ENCODE assay signal across 11 cellular contexts in genomic region chr1:17743028-17743706, GRCh38. TPM values are rescaled to one million over a fixed set of nuclear protein-coding genes. Genes with fewer than 3 reads are reported as not detected.
DNase-seq lines count a peak whose midpoint lies in the region; ATAC-seq and TF ChIP-seq lines count a peak whose summit lies in the region.
"Had no signal": no experiment of that assay in that cellular context is flagged by ENCODE, and none has a peak within 500 bp of the region (broad histone marks: within the 10 kb centered on the region; RNA-seq: fewer than 3 reads in every experiment).

No MANE protein-coding gene starts in this region.

- no peak overlapping the region for H2BK20ac ChIP-seq in IMR-90 (ENCODE audit: low read depth, low read length)

- H3K27ac ChIP-seq in IMR-90 (ENCODE audit: insufficient read depth, low read length) (no peak overlapping the region), mesenchymal stem cell (ENCODE audit: low read length, poor library complexity, severe bottlenecking) (no peak overlapping the region)
- H3K27ac ChIP-seq: A549 had no signal

- H3K36me3 ChIP-seq in IMR-90 (ENCODE audit: control insufficient read depth, insufficient read depth, low read length): no peaks in the 10 kb centered on the region
- H3K36me3 ChIP-seq in mesenchymal stem cell (ENCODE audit: control insufficient read depth in 1 of 2, insufficient read depth in 2 of 2, low read depth in 1 of 2, low read length in 2 of 2): no peaks in the 10 kb centered on the region

- H3K14ac ChIP-seq in IMR-90 (replicated peaks; ENCODE audit: low read depth, low read length): no peak overlapping the region
- H3K14ac ChIP-seq in mesenchymal stem cell (ENCODE audit: low read length in 2 of 2): no peak overlapping the region

- H3K4ac ChIP-seq in IMR-90 (ENCODE audit: low read depth, low read length): no peak overlapping the region
- no peak overlapping the region for H3K4ac ChIP-seq in mesenchymal stem cell (ENCODE audit: low read depth in 1 of 2, low read length in 2 of 2)

- 11% methylated on average over 3 of the region's 12 CpGs; no CpG with 5 or more reads in 1 of the 2 experiments for WGBS in IMR-90 (ENCODE audit: extremely low coverage in 2 of 2, insufficient read length in 1 of 2), 2 experiments
- 90% methylated on average over 6 of the region's 12 CpGs for WGBS in mesenchymal stem cell

- H2BK12ac ChIP-seq in mesenchymal stem cell (ENCODE audit: low read length in 2 of 2): no peak overlapping the region

- no peak overlapping the region for H2AFZ ChIP-seq in IMR-90 (replicated peaks; ENCODE audit: low read length, poor library complexity)
- H2AFZ ChIP-seq in mesenchymal stem cell (ENCODE audit: low read depth, low read length): no peak overlapping the region

- H3K4me1 Mint-ChIP-seq in brain: peaks cover 36% of the 10 kb centered on the region
- H3K4me1 Mint-ChIP-seq: CD8-positive, alpha-beta memory T cell had no signal

- no peak overlapping the region for H2AK5ac ChIP-seq in IMR-90 (ENCODE audit: low read depth, low read length)
- H2AK5ac ChIP-seq in mesenchymal stem cell (ENCODE audit: low read length, severe bottlenecking): no peak overlapping the region

- H3K36me3 Mint-ChIP-seq in brain: no peaks in the 10 kb centered on the region
- H3K36me3 Mint-ChIP-seq: CD8-positive, alpha-beta memory T cell had no signal

- H3K9me3 Mint-ChIP-seq in brain: no peaks in the 10 kb centered on the region

- H3K56ac ChIP-seq in IMR-90 (ENCODE audit: extremely low read depth, insufficient read depth, low read length): no peak overlapping the region

- no peak for TF ChIP-seq CTCF in IMR-90 (conservative IDR thresholded peaks at IDR 0.05; ENCODE audit: low read depth, low read length)
- TF ChIP-seq CTCF in brain (conservative IDR thresholded peaks at IDR 0.05): no peak

- in situ Hi-C loops in IMR-90 (cut with MboI; ENCODE audit: low sequenced_read_pairs) (no loop called here), ACHN (cut with HindIII; ENCODE audit: low pct_ligation_motif_present, low pct_unique_long_range_greater_than_20kb, low sequenced_read_pairs) (no loop called here)

- ATAC-seq in IMR-90 (ENCODE audit: low read depth): peak; percentile 17; the same call in 1 of the 2 replicates
- ATAC-seq in stimulated activated naive CD8-positive, alpha-beta T cell treated with anti-CD3 and anti-CD28 coated beads, Interleukin-15, Interleukin-2, amounts not matched to agents 100 U/mL and 50 U/mL, for 24 hours: no peak
- ATAC-seq in HG03378 (IDR thresholded peaks at IDR 0.05; ENCODE audit: unreplicated experiment): no peak
- ATAC-seq: A549 had no signal

- H3K79me1 ChIP-seq in IMR-90 (ENCODE audit: low read depth in 1 of 2, low read length in 2 of 2) (no peaks in the 10 kb centered on the region), mesenchymal stem cell (replicated peaks; ENCODE audit: low read length, poor library complexity, severe bottlenecking) (no peaks in the 10 kb centered on the region)

- H4K5ac ChIP-seq in IMR-90 (ENCODE audit: low read depth, low read length): no peak overlapping the region

- POLR2A ChIA-PET in IMR-90 (lab: Charles Lee; ENCODE audit: unreplicated experiment): no interaction called here

- DNase-seq in IMR-90: no peak
- no peak for DNase-seq in mesenchymal stem cell
- DNase-seq in stimulated activated naive CD8-positive, alpha-beta T cell treated with anti-CD3 and anti-CD28 coated beads, Interleukin-15, Interleukin-2, amounts not matched to agents 100 U/mL and 50 U/mL, for 24 hours: no peak
- no peak for DNase-seq in ACHN
- DNase-seq: CD8-positive, alpha-beta memory T cell; DMS53; GF-D8; HCEC 1CT had no signal

- intact Hi-C loops in IMR-90 (cut with micrococcal nuclease): no loop called here

- CTCF ChIA-PET in IMR-90 (lab: Yijun Ruan, JAX): no interaction called here

- H3K23ac ChIP-seq in IMR-90 (ENCODE audit: low read depth, low read length): no peak overlapping the region
- H3K23ac ChIP-seq in mesenchymal stem cell (ENCODE audit: low read length in 2 of 2): no peak overlapping the region

- dilution Hi-C loops in IMR-90 (cut with HindIII; ENCODE audit: low sequenced_read_pairs, unreplicated experiment): no loop called here

- peaks cover 15% of the 10 kb centered on the region for H3K27me3 Mint-ChIP-seq in brain

- H3K9ac ChIP-seq in IMR-90 (ENCODE audit: low read depth, low read length) (no peak overlapping the region), mesenchymal stem cell (ENCODE audit: low read length) (peak overlapping the region; percentile 68)

- H2BK120ac ChIP-seq in IMR-90 (ENCODE audit: low read depth, low read length): no peak overlapping the region
- no peak overlapping the region for H2BK120ac ChIP-seq in mesenchymal stem cell (ENCODE audit: low read depth, low read length)

- H4K8ac ChIP-seq in IMR-90 (ENCODE audit: low read depth in 2 of 2, low read length in 2 of 2) (no peak overlapping the region), mesenchymal stem cell (ENCODE audit: low read length) (no peak overlapping the region)

- no peak overlapping the region for H3K4me2 ChIP-seq in IMR-90 (ENCODE audit: low read depth, low read length)
- H3K4me2 ChIP-seq in mesenchymal stem cell (ENCODE audit: low read length, poor library complexity, severe bottlenecking): no peak overlapping the region
- H3K4me2 ChIP-seq: A549 had no signal

- no peak overlapping the region for H3K18ac ChIP-seq in IMR-90 (ENCODE audit: low read depth, low read length)
- H3K18ac ChIP-seq in mesenchymal stem cell (ENCODE audit: low read depth in 1 of 2, low read length in 2 of 2): no peak overlapping the region

- H3K9me1 ChIP-seq in IMR-90 (ENCODE audit: insufficient read depth, low read length): no peaks in the 10 kb centered on the region

- peak overlapping the region in 4 of 5 experiments; percentile 49 to 63 (median 50) for H3K27ac Mint-ChIP-seq in brain
- H3K27ac Mint-ChIP-seq: CD8-positive, alpha-beta memory T cell had no signal

- H4K20me1 ChIP-seq in IMR-90 (ENCODE audit: insufficient read depth, low read length): no peaks in the 10 kb centered on the region

- no peaks in the 10 kb centered on the region for H3K4me1 ChIP-seq in IMR-90 (ENCODE audit: control insufficient read depth, insufficient read depth, low read length)
- no peaks in the 10 kb centered on the region for H3K4me1 ChIP-seq in mesenchymal stem cell (ENCODE audit: control insufficient read depth, insufficient read depth, low read depth, low read length)
- H3K4me1 ChIP-seq: A549 had no signal

- H3K9me3 ChIP-seq in IMR-90 (ENCODE audit: control insufficient read depth, insufficient read depth, low read length): no peaks in the 10 kb centered on the region
- H3K9me3 ChIP-seq in mesenchymal stem cell (ENCODE audit: control insufficient read depth, low read length): no peaks in the 10 kb centered on the region
- H3K9me3 ChIP-seq: A549 had no signal

- no peak overlapping the region for H3K4me3 Mint-ChIP-seq in brain
- H3K4me3 Mint-ChIP-seq: CD8-positive, alpha-beta memory T cell had no signal

- no peak for TF ChIP-seq RAD21 in IMR-90 (IDR thresholded peaks at IDR 0.05; ENCODE audit: low read length)

- H3K27me3 ChIP-seq in IMR-90 (ENCODE audit: control insufficient read depth, insufficient read depth, low read length): peaks cover 23% of the 10 kb centered on the region; the same call in 1 of the 2 replicates
- H3K27me3 ChIP-seq in mesenchymal stem cell (ENCODE audit: control insufficient read depth in 1 of 2, insufficient read depth in 1 of 2, low read length in 2 of 2): peaks cover 4 to 11% of the 10 kb centered on the region in 2 experiments

- no peak overlapping the region for H2BK5ac ChIP-seq in IMR-90 (ENCODE audit: low read depth, low read length, poor library complexity, severe bottlenecking)
- no peak overlapping the region for H2BK5ac ChIP-seq in mesenchymal stem cell (ENCODE audit: low read depth, low read length, poor library complexity, severe bottlenecking)

- no peak for TF ChIP-seq POLR2A in IMR-90 (IDR thresholded peaks at IDR 0.05; ENCODE audit: low read depth, low read length)

- H2BK15ac ChIP-seq in IMR-90 (ENCODE audit: low read depth, low read length): no peak overlapping the region
- H2BK15ac ChIP-seq in mesenchymal stem cell (ENCODE audit: low read depth, poor library complexity, severe bottlenecking): no peak overlapping the region

- H4K91ac ChIP-seq in IMR-90 (ENCODE audit: insufficient read depth, low read depth, low read length) (no peak overlapping the region), mesenchymal stem cell (ENCODE audit: low read length) (no peak overlapping the region)

- H2AK9ac ChIP-seq in IMR-90 (replicated peaks; ENCODE audit: low read depth, low read length, poor library complexity): no peak overlapping the region

- H3K4me3 ChIP-seq in IMR-90 (ENCODE audit: insufficient read depth, low read depth, low read length) (no peak overlapping the region), mesenchymal stem cell (ENCODE audit: insufficient read depth in 1 of 2, low read depth in 1 of 2, low read length in 2 of 2) (peak overlapping the region in 1 of 2 experiments; percentile 19)
- H3K4me3 ChIP-seq: A549 had no signal

- BruUV-seq in IMR-90 (replicated peaks; lab: Mats Ljungman, UMichigan): no TSS peak

TF ChIP-seq in IMR-90, 13 proteins besides CTCF, POLR2A, EP300 and RAD21:
- TF ChIP-seq BHLHE40 (IDR thresholded peaks at IDR 0.05; ENCODE audit: low read depth, low read length) (no peak), USF2 (IDR thresholded peaks at IDR 0.05; ENCODE audit: low read depth, low read length) (no peak), CEBPB (IDR thresholded peaks at IDR 0.05; ENCODE audit: low read depth, low read length) (no peak), MAZ (IDR thresholded peaks at IDR 0.05; ENCODE audit: borderline replicate concordance, low read depth, low read length) (no peak)

RNA-seq across cellular contexts. Expression of gene ACTL8, which starts 12.0 kb away (rescaled TPM):
- under 0.01 and 0.28 TPM in 2 replicates for total RNA-seq in IMR-90 (2012; rRNA removed)
- polyA plus RNA-seq in IMR-90 (2012; rRNA removed): 0.07 and 0.09 TPM in 2 replicates
- 0.10 and 0.11 TPM in 2 replicates for polyA plus RNA-seq in IMR-90 (2012; cell fraction: cytosol; rRNA removed)
- polyA plus RNA-seq in IMR-90 (2012; cell fraction: nucleus; rRNA removed; ENCODE audit: low replicate concordance): 0.08 TPM in 2 replicates
- not detected for polyA plus RNA-seq in brain (ENCODE audit: insufficient read depth, low read depth, low replicate concordance)
- polyA plus RNA-seq in mesenchymal stem cell (2013, experiment 1 of 2): not detected
- not detected for polyA plus RNA-seq in mesenchymal stem cell (2013, experiment 2 of 2)
- total RNA-seq: CD8-positive, alpha-beta memory T cell had no signal
- polyA plus RNA-seq: CD8-positive, alpha-beta memory T cell had no signal
